Comparison of ENCODE assay signal across 21 cellular contexts in genomic region chr2:160608525-160609085, GRCh38.
"Had no signal": no experiment of that assay in that cellular context is flagged by ENCODE, and none has a peak within 500 bp of the region (broad histone marks: within the 10 kb centered on the region; RNA-seq: fewer than 3 reads in every experiment).

No MANE protein-coding gene starts in this region.

- H3K4me3 Mint-ChIP-seq: memory B cell; naive B cell; stimulated activated naive B cell treated with anti-CD40 and anti-IgM and Interleukin-4, amounts not matched to agents 10 μg/mL and 1 μg/mL and 100 μg/mL, for 72 hours; stimulated activated naive CD8-positive, alpha-beta T cell treated with anti-CD3 and anti-CD28 coated beads, Interleukin-15, amount 100 ng/mL, for 72 hours had no signal

- H3K36me3 ChIP-seq: colonic mucosa, esophagus squamous epithelium, heart left ventricle, lower lobe of right lung, neutrophil, sigmoid colon, tibial nerve, upper lobe of right lung had no signal

- H3K27ac Mint-ChIP-seq: memory B cell; naive B cell; stimulated activated naive B cell treated with anti-CD40 and anti-IgM and Interleukin-4, amounts not matched to agents 10 μg/mL and 1 μg/mL and 100 μg/mL, for 72 hours had no signal

- ATAC-seq: lower lobe of right lung; psoas muscle; stimulated activated naive B cell treated with anti-CD40 and anti-IgM and Interleukin-4, amounts not matched to agents 10 μg/mL and 1 μg/mL and 100 μg/mL, for 72 hours; stimulated activated naive CD8-positive, alpha-beta T cell treated with anti-CD3 and anti-CD28 coated beads, Interleukin-15, amount 100 ng/mL, for 72 hours; upper lobe of right lung had no signal

- H3K9me3 Mint-ChIP-seq: memory B cell; naive B cell; stimulated activated naive B cell treated with anti-CD40 and anti-IgM and Interleukin-4, amounts not matched to agents 10 μg/mL and 1 μg/mL and 100 μg/mL, for 72 hours; stimulated activated naive CD8-positive, alpha-beta T cell treated with anti-CD3 and anti-CD28 coated beads, Interleukin-15, amount 100 ng/mL, for 72 hours had no signal

- H3K27ac ChIP-seq: colonic mucosa, esophagus squamous epithelium, lower lobe of right lung, neutrophil, psoas muscle, sigmoid colon, skin epidermis, testis, tibial nerve, upper lobe of right lung had no signal

- H3K27me3 Mint-ChIP-seq: stimulated activated naive CD8-positive, alpha-beta T cell treated with anti-CD3 and anti-CD28 coated beads, Interleukin-15, amount 100 ng/mL, for 72 hours had no signal

- H3K4me1 ChIP-seq: colonic mucosa, esophagus squamous epithelium, lower lobe of right lung, psoas muscle, sigmoid colon, testis, upper lobe of right lung had no signal

- H3K36me3 Mint-ChIP-seq: memory B cell; naive B cell; stimulated activated naive B cell treated with anti-CD40 and anti-IgM and Interleukin-4, amounts not matched to agents 10 μg/mL and 1 μg/mL and 100 μg/mL, for 72 hours had no signal

- H3K27me3 ChIP-seq: colonic mucosa, heart left ventricle, neutrophil, sigmoid colon, testis, tibial nerve, upper lobe of right lung had no signal

- H3K4me1 Mint-ChIP-seq: memory B cell; naive B cell; stimulated activated naive B cell treated with anti-CD40 and anti-IgM and Interleukin-4, amounts not matched to agents 10 μg/mL and 1 μg/mL and 100 μg/mL, for 72 hours had no signal

- H3K4me3 ChIP-seq: colonic mucosa, esophagus squamous epithelium, heart left ventricle, lower lobe of right lung, psoas muscle, sigmoid colon, skin epidermis, testis, tibial nerve, upper lobe of right lung had no signal

- DNase-seq: colonic mucosa; dermis blood vessel endothelial cell; esophagus squamous epithelium; foreskin melanocyte; heart left ventricle; hippocampal formation; lower lobe of right lung; naive B cell; psoas muscle; retina; sigmoid colon; stimulated activated CD4-positive, alpha-beta T cell treated with anti-CD3 and anti-CD28 coated beads, Interleukin-2, amount 100 ng/mL, for 24 hours; stimulated activated CD4-positive, alpha-beta T cell treated with anti-CD3 and anti-CD28 coated beads, Interleukin-4, amount 100 ng/mL, for 4 hours; stimulated activated naive B cell treated with anti-CD40 and anti-IgM and Interleukin-4, amounts not matched to agents 10 μg/mL and 1 μg/mL and 100 μg/mL, for 72 hours; stimulated activated naive CD8-positive, alpha-beta T cell treated with anti-CD3 and anti-CD28 coated beads, Interleukin-15, amount 100 ng/mL, for 72 hours; testis; upper lobe of right lung had no signal

- H3K9me3 ChIP-seq: colonic mucosa, esophagus squamous epithelium, heart left ventricle, lower lobe of right lung, neutrophil, psoas muscle, sigmoid colon, testis, tibial nerve, upper lobe of right lung had no signal
